ENCODE assay signal across 8 cellular contexts in the genomic region with DNA sequence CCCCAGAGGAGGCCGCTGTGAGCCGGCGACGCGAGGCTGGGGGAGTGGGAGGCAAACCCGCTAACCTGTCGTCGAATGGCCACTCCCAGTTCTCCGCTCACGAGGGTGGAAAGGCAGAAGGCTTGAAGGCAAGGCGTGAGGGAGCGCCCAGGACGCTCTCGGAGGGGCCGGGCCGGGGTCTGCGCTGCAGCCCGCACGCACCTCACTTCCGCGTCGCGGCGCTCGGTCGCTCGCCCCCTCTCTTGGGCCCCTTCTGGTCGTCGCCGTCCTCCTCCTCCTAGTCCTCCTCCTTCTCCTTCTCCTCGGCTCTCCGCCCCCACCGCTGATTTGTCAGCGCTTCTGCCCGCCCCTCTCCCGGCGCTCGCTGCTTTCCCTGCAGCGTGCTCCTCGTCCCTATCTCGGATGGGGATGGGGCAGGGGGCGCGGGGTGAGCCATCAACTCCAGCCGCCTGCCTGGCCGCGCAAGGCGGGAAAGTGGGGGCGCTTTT. TPM values are rescaled to one million over a fixed set of nuclear protein-coding genes. Genes with fewer than 3 reads are reported as not detected.
DNase-seq lines count a peak whose midpoint lies in the region; ATAC-seq and TF ChIP-seq lines count a peak whose summit lies in the region.

Gene SNCA (minus strand): TSS at position 265 of the 488 bp plus-strand sequence. CDS start 1,494 bp downstream, outside the sequence.

- H3K4me1 Mint-ChIP-seq in osteocyte (ENCODE audit: unreplicated experiment) = peaks cover 15% of the 10 kb centered on the region

- intact Hi-C loops in left ventricle myocardium superior (cut with micrococcal nuclease) (no loop called here), aorta (cut with DNase I) (no loop called here)

- DNase-seq in DMS 273 treated with DMSO at 0.1 percent for 48 hours (lab: John Stamatoyannopoulos, UW) (peak; percentile 59), SJSA1 (ENCODE audit: low read depth in 1 of 2, low spot score in 2 of 2) (peak; percentile 58 to 63), astrocyte of the spinal cord (ENCODE audit: low read depth, low spot score) (peak; percentile 64), left ventricle myocardium superior (peak; percentile 64), osteocyte (ENCODE audit: extremely low spot score, unreplicated experiment) (no peak), aorta (peak; percentile 73 to 84)

- H3K4me3 Mint-ChIP-seq in osteocyte (ENCODE audit: unreplicated experiment) = peak within 1 kb of the TSS; percentile 79

- H3K4me3 ChIP-seq in HUES6 (ENCODE audit: low read depth, low read length) = peak within 1 kb of the TSS; percentile 76
- peak within 1 kb of the TSS; percentile 49 for H3K4me3 ChIP-seq in SJSA1
- peak within 1 kb of the TSS; percentile 66 for H3K4me3 ChIP-seq in astrocyte of the spinal cord (ENCODE audit: low read depth, low read length)
- peak within 1 kb of the TSS; percentile 29 to 32 for H3K4me3 ChIP-seq in aorta (ENCODE audit: low read length in 2 of 2)

- H3K36me3 Mint-ChIP-seq in osteocyte (ENCODE audit: unreplicated experiment) = no peaks in the 10 kb centered on the region

- H3K9ac ChIP-seq in HUES6 (ENCODE audit: low read length) = peak within 1 kb of the TSS; percentile 33

- in situ Hi-C loops in astrocyte of the spinal cord (cut with HindIII; ENCODE audit: low sequenced_read_pairs) = no loop called here

- H3K27ac Mint-ChIP-seq in osteocyte (ENCODE audit: unreplicated experiment) = peak within 1 kb of the TSS; percentile 27

- H3K27me3 ChIP-seq in HUES6 (ENCODE audit: control insufficient read depth, insufficient read depth, low read length) = peaks cover 19% of the 10 kb centered on the region
- peaks cover 32% of the 10 kb centered on the region for H3K27me3 ChIP-seq in SJSA1 (replicated peaks)
- H3K27me3 ChIP-seq in aorta (ENCODE audit: control insufficient read depth in 1 of 2, insufficient read depth in 2 of 2, low read length in 1 of 2) = peaks cover 0 to 3% of the 10 kb centered on the region in 2 donors

- WGBS in aorta, 2 donors = 1% methylated on average over 36 to 48 of the region's 48 CpGs

- H3K9me3 Mint-ChIP-seq in osteocyte (ENCODE audit: unreplicated experiment) = no peaks in the 10 kb centered on the region

- H3K27me3 Mint-ChIP-seq in osteocyte (ENCODE audit: unreplicated experiment) = peaks cover 68% of the 10 kb centered on the region

- TF ChIP-seq CTCF in astrocyte of the spinal cord (IDR thresholded peaks at IDR 0.05; ENCODE audit: low read depth, low read length) = no peak
- no peak for TF ChIP-seq CTCF in osteocyte (IDR thresholded peaks at IDR 0.05)

- H3K4me1 ChIP-seq in HUES6 (ENCODE audit: control insufficient read depth, insufficient read depth, low read length) = peaks cover 8% of the 10 kb centered on the region; the same call in 1 of the 2 replicates
- H3K4me1 ChIP-seq in SJSA1 (replicated peaks) = 0 out of 2 replicates have a peak, but pooled peaks cover 4% of the 10 kb centered on the region
- peaks cover 0 to 2% of the 10 kb centered on the region in 2 donors for H3K4me1 ChIP-seq in aorta (ENCODE audit: control insufficient read depth in 1 of 2, insufficient read depth in 2 of 2, low read length in 2 of 2)

- H3K9me3 ChIP-seq in HUES6 (ENCODE audit: control insufficient read depth, insufficient read depth, low read depth, low read length) (no peaks in the 10 kb centered on the region), SJSA1 (replicated peaks) (no peaks in the 10 kb centered on the region), aorta (ENCODE audit: control insufficient read depth, low read length) (no peaks in the 10 kb centered on the region)

- H3K36me3 ChIP-seq in HUES6 (ENCODE audit: control insufficient read depth, insufficient read depth, low read length) (no peaks in the 10 kb centered on the region), SJSA1 (no peaks in the 10 kb centered on the region), aorta (ENCODE audit: control insufficient read depth in 1 of 2, insufficient read depth in 2 of 2, low read length in 1 of 2) (no peaks in the 10 kb centered on the region)

- peak; percentile 94 for ATAC-seq in left ventricle myocardium superior
- peak; percentile 70 for ATAC-seq in aorta (ENCODE audit: low FRiP score)
- ATAC-seq in HG03460 (IDR thresholded peaks at IDR 0.05; ENCODE audit: unreplicated experiment) = no peak

- H3K27ac ChIP-seq in HUES6 (ENCODE audit: low read depth, low read length) (no peak within 1 kb of the TSS), SJSA1 (no peak within 1 kb of the TSS), aorta (ENCODE audit: low read depth in 1 of 2, low read length in 2 of 2) (no peak within 1 kb of the TSS)

RNA-seq across cellular contexts. Expression of gene SNCA, which starts in this region (rescaled TPM):
- 14.3 and 19.3 TPM in 2 replicates for total RNA-seq in SJSA1 (2014; rRNA removed; shearing (Covaris generic))
- 4.6 TPM for total RNA-seq in left ventricle myocardium superior
- total RNA-seq in osteocyte = 7.9 and 8.8 TPM in 2 replicates
- 10 to 100 TPM; 11.2 to 12.6 TPM for total RNA-seq in aorta
- polyA plus RNA-seq in aorta = 1 to 10 TPM; 4.2 to 6.9 TPM
